In the genomic region with DNA sequence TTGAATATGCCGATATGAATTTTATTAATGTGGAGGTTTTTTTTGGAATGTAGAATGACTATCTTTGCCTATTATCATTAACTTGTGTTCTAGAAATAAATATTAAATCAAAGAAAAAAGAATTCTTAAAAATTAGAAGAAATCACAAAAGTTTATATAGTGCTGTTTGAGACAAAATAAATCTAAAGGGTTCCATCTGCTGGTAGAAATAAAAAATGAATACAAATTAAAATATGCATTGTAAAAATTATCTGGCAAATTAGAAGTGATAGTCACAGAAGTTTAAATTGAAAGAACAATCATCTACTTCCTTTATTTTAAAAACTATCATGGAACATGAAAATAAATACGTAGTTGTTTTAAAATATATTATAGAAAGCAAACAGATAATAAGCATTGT, we compare ENCODE assay signal across 13 cellular contexts. TPM values are rescaled to one million over a fixed set of nuclear protein-coding genes. Genes with fewer than 3 reads are reported as not detected.
DNase-seq lines count a peak whose midpoint lies in the region; ATAC-seq, FAIRE-seq and TF ChIP-seq lines count a peak whose summit lies in the region.
"Had no signal": no experiment of that assay in that cellular context is flagged by ENCODE, and none has a peak within 500 bp of the region (broad histone marks: within the 10 kb centered on the region; RNA-seq: fewer than 3 reads in every experiment).

No MANE protein-coding gene starts in this region.

- FAIRE-seq in frontal cortex (lab: Jason Lieb, UNC), result peak; percentile 99

- no peaks in the 10 kb centered on the region for H3K27me3 ChIP-seq in heart left ventricle
- H3K27me3 ChIP-seq: SJSA1 had no signal

- TF ChIP-seq POLR2A in heart left ventricle (IDR thresholded peaks at IDR 0.05), result no peak

- no peak overlapping the region for H3K4me3 ChIP-seq in heart left ventricle
- H3K4me3 ChIP-seq: mucosa of descending colon, SJSA1 had no signal

- no peaks in the 10 kb centered on the region for H3K4me1 ChIP-seq in heart left ventricle
- H3K4me1 ChIP-seq: SJSA1 had no signal

- H3K36me3 Mint-ChIP-seq in type B pancreatic cell, result no peaks in the 10 kb centered on the region

- H3K27ac ChIP-seq in heart left ventricle, result no peak overlapping the region
- H3K27ac ChIP-seq: SJSA1 had no signal

- no peaks in the 10 kb centered on the region for H3K9me3 ChIP-seq in heart left ventricle
- H3K9me3 ChIP-seq: mucosa of descending colon, SJSA1 had no signal

- no peaks in the 10 kb centered on the region for H3K4me1 Mint-ChIP-seq in type B pancreatic cell (ENCODE audit: unreplicated experiment)

- no peak for DNase-seq in heart left ventricle
- no peak for DNase-seq in Right ventricle myocardium inferior (ENCODE audit: missing footprints)
- no peak for DNase-seq in frontal cortex (ENCODE audit: low spot score in 2 of 2)
- DNase-seq in type B pancreatic cell (ENCODE audit: extremely low spot score, unreplicated experiment), result no peak
- DNase-seq in stimulated activated CD4-positive, alpha-beta T cell treated with anti-CD3 and anti-CD28 coated beads, Interleukin-2, amount 100 ng/mL, for 24 hours, result no peak
- no peak for DNase-seq in islet precursor cell
- DNase-seq: glutamatergic neuron; mucosa of descending colon; stimulated activated CD4-positive, alpha-beta T cell treated with anti-CD3 and anti-CD28 coated beads, Interleukin-15, amount 100 ng/mL, for 24 hours; stimulated activated naive CD8-positive, alpha-beta T cell treated with anti-CD3 and anti-CD28 coated beads, Interleukin-15, amount 100 ng/mL, for 72 hours had no signal

- intact Hi-C loops in heart left ventricle (cut with DNase I) (loop anchor here (2.0 to 10.0 kb wide), 9 partner anchors 77 to 815 kb away; no protein-coding TSS in a partner anchor), Right ventricle myocardium inferior (cut with DNase I) (loop anchor here (2.0 to 10.0 kb wide), 4 partner anchors 77 to 878 kb away; partner anchors contain the start of gene TIGIT)

- H3K9me3 Mint-ChIP-seq in type B pancreatic cell, result no peaks in the 10 kb centered on the region
- H3K9me3 Mint-ChIP-seq: stimulated activated naive CD8-positive, alpha-beta T cell treated with anti-CD3 and anti-CD28 coated beads, Interleukin-15, amount 100 ng/mL, for 72 hours had no signal

- no peak overlapping the region for H3K27ac Mint-ChIP-seq in type B pancreatic cell
- H3K27ac Mint-ChIP-seq: stimulated activated naive CD8-positive, alpha-beta T cell treated with anti-CD3 and anti-CD28 coated beads, Interleukin-15, amount 100 ng/mL, for 72 hours had no signal

- no peak for ATAC-seq in heart left ventricle
- ATAC-seq in Right ventricle myocardium inferior, result no peak
- 0 out of 3 replicates have a peak, but pooled peaks have one; percentile 38 for ATAC-seq in SK-N-SH treated with all-trans-retinoic acid at 6 μM for 48 hours
- no peak for ATAC-seq in HG03045 (IDR thresholded peaks at IDR 0.05; ENCODE audit: unreplicated experiment)
- ATAC-seq: mucosa of descending colon; stimulated activated naive CD8-positive, alpha-beta T cell treated with anti-CD3 and anti-CD28 coated beads, Interleukin-15, amount 100 ng/mL, for 72 hours had no signal

- TF ChIP-seq CTCF in heart left ventricle (IDR thresholded peaks at IDR 0.05), result peak; percentile 17 to 66 (median 46)
- TF ChIP-seq CTCF in type B pancreatic cell (conservative IDR thresholded peaks at IDR 0.05), result peak; percentile 52

- no peaks in the 10 kb centered on the region for H3K27me3 Mint-ChIP-seq in type B pancreatic cell
- H3K27me3 Mint-ChIP-seq: stimulated activated naive CD8-positive, alpha-beta T cell treated with anti-CD3 and anti-CD28 coated beads, Interleukin-15, amount 100 ng/mL, for 72 hours had no signal

- H3K4me3 Mint-ChIP-seq in type B pancreatic cell, result no peak overlapping the region
- H3K4me3 Mint-ChIP-seq: stimulated activated naive CD8-positive, alpha-beta T cell treated with anti-CD3 and anti-CD28 coated beads, Interleukin-15, amount 100 ng/mL, for 72 hours had no signal

- H3K36me3 ChIP-seq in heart left ventricle, result no peaks in the 10 kb centered on the region
- H3K36me3 ChIP-seq: SJSA1 had no signal

- WGBS in heart left ventricle, 4 donors, result 73 to 86% (median 80%) methylated on average over 2 of the region's 2 CpGs

TF ChIP-seq in SK-N-SH treated with all-trans-retinoic acid at 6 μM for 48 hours, 23 proteins besides CTCF, POLR2A, EP300 and RAD21:
- TF ChIP-seq TSHZ2 (CRISPR knock-in tag; IDR thresholded peaks at IDR 0.05), result no peak
- TF ChIP-seq OSR1 (CRISPR knock-in tag; IDR thresholded peaks at IDR 0.05), result no peak

RNA-seq across cellular contexts. Expression of gene ZBTB20, which starts 22.7 kb away (rescaled TPM):
- total RNA-seq in heart left ventricle, result 100 to 1,000 TPM in 2 of 9 donors, 10 to 100 TPM in 7; 43.1 to 109 (median 96.9) TPM
- polyA plus RNA-seq in heart left ventricle, result 1 to 10 TPM; 6.2 to 6.5 TPM
- 55.7 TPM for total RNA-seq in Right ventricle myocardium inferior
- 39.9 TPM for total RNA-seq in frontal cortex
- total RNA-seq in type B pancreatic cell (ENCODE audit: low replicate concordance), result 7.6 and 14.4 TPM in 2 replicates
